In genomic region chr4:123034023-123034422, GRCh38 we compare ENCODE assay signal across 32 cellular contexts.
"Had no signal": no experiment of that assay in that cellular context is flagged by ENCODE, and none has a peak within 500 bp of the region (broad histone marks: within the 10 kb centered on the region; RNA-seq: fewer than 3 reads in every experiment).

No MANE protein-coding gene starts in this region.

- H3K4me3 Mint-ChIP-seq: activated B cell treated with CpG ODN at 0.5 μM for 24 hours; activated CD4-positive, alpha-beta memory T cell treated with anti-CD3 and anti-CD28 coated beads for 36 hours; activated CD8-positive, alpha-beta memory T cell treated with anti-CD3 and anti-CD28 coated beads, Interleukin-2, amount 10 ng/mL, durations not matched to agents 7 days and 5 days; activated CD8-positive, alpha-beta T cell treated with anti-CD3 and anti-CD28 coated beads, Interleukin-2, amount 10 ng/mL, durations not matched to agents 7 days and 5 days; activated naive CD4-positive, alpha-beta T cell treated with anti-CD3 and anti-CD28 coated beads for 36 hours; activated naive CD4-positive, alpha-beta T cell treated with anti-CD3 and anti-CD28 coated beads, Interleukin-2, amount 50 U/mL, for 24 hours; activated naive CD8-positive, alpha-beta T cell treated with anti-CD3 and anti-CD28 coated beads for 36 hours; activated naive CD8-positive, alpha-beta T cell treated with anti-CD3 and anti-CD28 coated beads, Interleukin-2, amount 50 U/mL, for 24 hours; activated T-helper 1 cell treated with anti-CD3 and anti-CD28 coated beads, Interleukin-12 subunit alpha, Interleukin-12 subunit beta, Interleukin-2, Interleukin-4 antibody, amounts not matched to agents 30 ng/mL and 10 ng/mL and 1 ng/mL, durations not matched to agents 14 hours and 24 hours and 36 hours; effector memory CD8-positive, alpha-beta T cell; T-helper 17 cell; T-helper 2 cell treated with Interferon-gamma antibody and Interleukin-4, amounts not matched to agents 5 μg/mL and 100 μg/mL, for 36 hours had no signal

- H3K9me3 ChIP-seq: ascending aorta, esophagus muscularis mucosa, gastrocnemius medialis, heart left ventricle had no signal

- H3K27ac ChIP-seq: ascending aorta, esophagus muscularis mucosa, foreskin keratinocyte, gastrocnemius medialis, heart left ventricle, WERI-Rb-1 had no signal

- H3K4me3 ChIP-seq: ascending aorta, esophagus muscularis mucosa, gastrocnemius medialis, heart left ventricle had no signal

- H3K27ac Mint-ChIP-seq: activated B cell treated with CpG ODN at 0.5 μM for 24 hours; activated CD4-positive, alpha-beta memory T cell treated with anti-CD3 and anti-CD28 coated beads for 36 hours; activated CD8-positive, alpha-beta memory T cell treated with anti-CD3 and anti-CD28 coated beads, Interleukin-2, amount 10 ng/mL, durations not matched to agents 7 days and 5 days; activated CD8-positive, alpha-beta T cell treated with anti-CD3 and anti-CD28 coated beads, Interleukin-2, amount 10 ng/mL, durations not matched to agents 7 days and 5 days; activated naive CD4-positive, alpha-beta T cell treated with anti-CD3 and anti-CD28 coated beads for 36 hours; activated naive CD4-positive, alpha-beta T cell treated with anti-CD3 and anti-CD28 coated beads, Interleukin-2, amount 50 U/mL, for 24 hours; activated naive CD8-positive, alpha-beta T cell treated with anti-CD3 and anti-CD28 coated beads for 36 hours; activated naive CD8-positive, alpha-beta T cell treated with anti-CD3 and anti-CD28 coated beads, Interleukin-2, amount 50 U/mL, for 24 hours; activated T-helper 1 cell treated with anti-CD3 and anti-CD28 coated beads, Interleukin-12 subunit alpha, Interleukin-12 subunit beta, Interleukin-2, Interleukin-4 antibody, amounts not matched to agents 30 ng/mL and 10 ng/mL and 1 ng/mL, durations not matched to agents 14 hours and 24 hours and 36 hours; activated T-helper 2 cell treated with anti-CD3 and anti-CD28 coated beads, Interferon-gamma antibody, Interleukin-2, Interleukin-4, amounts not matched to agents 10 μg/mL and 5 μg/mL and 100 μg/mL, durations not matched to agents 14 hours and 24 hours and 36 hours; effector memory CD8-positive, alpha-beta T cell; T-helper 17 cell; T-helper 2 cell treated with Interferon-gamma antibody and Interleukin-4, amounts not matched to agents 5 μg/mL and 100 μg/mL, for 36 hours had no signal

- H3K27me3 Mint-ChIP-seq: activated B cell treated with CpG ODN at 0.5 μM for 24 hours; activated CD4-positive, alpha-beta memory T cell treated with anti-CD3 and anti-CD28 coated beads for 36 hours; activated CD8-positive, alpha-beta memory T cell treated with anti-CD3 and anti-CD28 coated beads, Interleukin-2, amount 10 ng/mL, durations not matched to agents 7 days and 5 days; activated naive CD4-positive, alpha-beta T cell treated with anti-CD3 and anti-CD28 coated beads, Interleukin-2, amount 50 U/mL, for 24 hours; activated naive CD8-positive, alpha-beta T cell treated with anti-CD3 and anti-CD28 coated beads for 36 hours; activated naive CD8-positive, alpha-beta T cell treated with anti-CD3 and anti-CD28 coated beads, Interleukin-2, amount 50 U/mL, for 24 hours; effector memory CD8-positive, alpha-beta T cell; T-helper 17 cell had no signal

- ATAC-seq: activated CD4-positive, CD25-positive, alpha-beta regulatory T cell treated with anti-CD3 and anti-CD28 coated beads, Interleukin-2, amount 50 U/mL, for 24 hours; activated CD8-positive, alpha-beta memory T cell treated with anti-CD3 and anti-CD28 coated beads, Interleukin-2, amount 10 ng/mL, durations not matched to agents 7 days and 5 days; activated CD8-positive, alpha-beta T cell treated with anti-CD3 and anti-CD28 coated beads, Interleukin-2, amount 10 ng/mL, durations not matched to agents 7 days and 5 days; activated naive CD8-positive, alpha-beta T cell treated with anti-CD3 and anti-CD28 coated beads, Interleukin-2, amount 50 U/mL, for 24 hours; effector memory CD8-positive, alpha-beta T cell; foreskin keratinocyte; gastrocnemius medialis; heart left ventricle; T-helper 17 cell had no signal

- H3K4me1 Mint-ChIP-seq: activated B cell treated with CpG ODN at 0.5 μM for 24 hours; activated naive CD8-positive, alpha-beta T cell treated with anti-CD3 and anti-CD28 coated beads for 36 hours; activated naive CD8-positive, alpha-beta T cell treated with anti-CD3 and anti-CD28 coated beads, Interleukin-2, amount 50 U/mL, for 24 hours had no signal

- H3K9me3 Mint-ChIP-seq: activated B cell treated with CpG ODN at 0.5 μM for 24 hours; activated CD4-positive, alpha-beta memory T cell treated with anti-CD3 and anti-CD28 coated beads for 36 hours; activated naive CD4-positive, alpha-beta T cell treated with anti-CD3 and anti-CD28 coated beads for 36 hours; activated naive CD4-positive, alpha-beta T cell treated with anti-CD3 and anti-CD28 coated beads, Interleukin-2, amount 50 U/mL, for 24 hours; activated naive CD8-positive, alpha-beta T cell treated with anti-CD3 and anti-CD28 coated beads, Interleukin-2, amount 50 U/mL, for 24 hours; activated T-helper 1 cell treated with anti-CD3 and anti-CD28 coated beads, Interleukin-12 subunit alpha, Interleukin-12 subunit beta, Interleukin-2, Interleukin-4 antibody, amounts not matched to agents 30 ng/mL and 10 ng/mL and 1 ng/mL, durations not matched to agents 14 hours and 24 hours and 36 hours; activated T-helper 2 cell treated with anti-CD3 and anti-CD28 coated beads, Interferon-gamma antibody, Interleukin-2, Interleukin-4, amounts not matched to agents 10 μg/mL and 5 μg/mL and 100 μg/mL, durations not matched to agents 14 hours and 24 hours and 36 hours; effector memory CD8-positive, alpha-beta T cell; T-helper 2 cell treated with Interferon-gamma antibody and Interleukin-4, amounts not matched to agents 5 μg/mL and 100 μg/mL, for 36 hours had no signal

- H3K36me3 ChIP-seq: ascending aorta, gastrocnemius medialis had no signal

- H3K4me1 ChIP-seq: ascending aorta, esophagus muscularis mucosa, gastrocnemius medialis had no signal

- DNase-seq: activated B cell treated with CpG ODN at 0.5 μM for 24 hours; activated CD4-positive, alpha-beta memory T cell treated with anti-CD3 and anti-CD28 coated beads for 36 hours; activated CD4-positive, alpha-beta T cell treated with anti-CD3 and anti-CD28 coated beads for 48 hours; activated CD8-positive, alpha-beta memory T cell treated with anti-CD3 and anti-CD28 coated beads, Interleukin-2, amount 10 ng/mL, durations not matched to agents 7 days and 5 days; activated CD8-positive, alpha-beta memory T cell treated with anti-CD3 and anti-CD28 coated beads, Interleukin-2, amount 50 U/mL, for 4 hours; activated CD8-positive, alpha-beta T cell treated with anti-CD3 and anti-CD28 coated beads, Interleukin-2, amount 10 ng/mL, durations not matched to agents 7 days and 5 days; activated effector memory CD4-positive, alpha-beta T cell treated with anti-CD3 and anti-CD28 coated beads, Interleukin-2, amount 50 U/mL, for 16 hours; activated naive CD4-positive, alpha-beta T cell treated with anti-CD3 and anti-CD28 coated beads for 36 hours; activated naive CD8-positive, alpha-beta T cell treated with anti-CD3 and anti-CD28 coated beads for 36 hours; activated naive CD8-positive, alpha-beta T cell treated with anti-CD3 and anti-CD28 coated beads, Interleukin-2, amount 50 U/mL, for 24 hours; activated T-cell treated with anti-CD3 and anti-CD28 coated beads, Interleukin-2, amount 50 U/mL, for 1 hour; activated T-cell treated with anti-CD3 and anti-CD28 coated beads, Interleukin-2, amount 50 U/mL, for 48 hours; caudate nucleus; cortex of kidney; dermis blood vessel endothelial cell; effector CD4-positive, alpha-beta T cell; effector memory CD8-positive, alpha-beta T cell; erythroblast; foreskin keratinocyte; gastrocnemius medialis; glutamatergic neuron; heart left ventricle; T-helper 17 cell; T1000; WERI-Rb-1 had no signal

- H3K27me3 ChIP-seq: ascending aorta, esophagus muscularis mucosa, foreskin keratinocyte, gastrocnemius medialis, heart left ventricle had no signal
